In the genomic region with DNA sequence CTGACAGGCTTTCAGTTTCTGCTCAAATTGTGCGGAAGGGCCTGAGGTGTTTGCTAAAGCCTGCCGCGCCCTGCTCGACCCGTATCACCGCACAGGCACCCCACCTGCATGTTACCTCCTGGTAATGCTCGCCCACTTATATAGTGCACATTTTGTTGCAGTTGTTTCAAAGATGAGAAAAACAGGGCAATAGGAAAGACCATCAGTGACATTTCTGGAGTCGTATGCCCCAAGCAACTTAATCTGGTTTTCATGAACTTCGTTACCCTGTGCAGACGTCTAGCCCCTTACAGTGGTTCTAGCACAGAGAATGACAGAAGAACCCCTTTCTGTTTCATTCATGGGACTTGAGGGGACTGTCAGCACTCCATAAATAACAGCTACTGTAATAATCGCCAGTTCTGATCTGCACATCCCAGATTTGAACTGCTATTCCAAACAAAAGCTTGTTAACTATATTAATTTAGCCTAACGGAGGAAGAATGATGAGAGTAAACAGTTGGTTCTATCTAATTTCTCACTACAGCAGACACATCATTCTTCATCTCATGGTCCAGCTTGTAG, we compare ENCODE assay signal across 8 cellular contexts. TPM values are rescaled to one million over a fixed set of nuclear protein-coding genes. Genes with fewer than 3 reads are reported as not detected.
DNase-seq lines count a peak whose midpoint lies in the region; ATAC-seq and TF ChIP-seq lines count a peak whose summit lies in the region.

No MANE protein-coding gene starts in this region.

- CTCF ChIA-PET in CD8-positive, alpha-beta memory T cell (lab: Charles Lee), result interaction anchor here (1.2 to 2.1 kb wide), 2 partner anchors 21 to 344 kb away, joined by 4 to 6 read pairs; no protein-coding TSS in a partner anchor

- H3K4me3 Mint-ChIP-seq in CD8-positive, alpha-beta memory T cell, result peak overlapping the region; percentile 72 to 98 (median 81)

- peaks cover 36% of the 10 kb centered on the region for H3K4me1 ChIP-seq in CD8-positive, alpha-beta memory T cell (ENCODE audit: insufficient read depth, low read length)
- H3K4me1 ChIP-seq in muscle layer of duodenum (ENCODE audit: control insufficient read depth in 1 of 2, insufficient read depth in 2 of 2, low read length in 2 of 2), result peaks cover 13 to 14% of the 10 kb centered on the region in 2 donors

- no peaks in the 10 kb centered on the region for H3K9me3 Mint-ChIP-seq in CD8-positive, alpha-beta memory T cell

- no peaks in the 10 kb centered on the region for H3K9me3 ChIP-seq in CD8-positive, alpha-beta memory T cell (ENCODE audit: low read length)
- no peaks in the 10 kb centered on the region for H3K9me3 ChIP-seq in muscle layer of duodenum (ENCODE audit: control insufficient read depth in 1 of 2, low read length in 2 of 2)

- H3K27ac ChIP-seq in CD8-positive, alpha-beta memory T cell (ENCODE audit: low read depth, low read length), result peak overlapping the region; percentile 95
- H3K27ac ChIP-seq in muscle layer of duodenum (ENCODE audit: low read length), result peak overlapping the region; percentile 89

- peaks cover 39 to 57% (median 44%) of the 10 kb centered on the region in 3 donors for H3K4me1 Mint-ChIP-seq in CD8-positive, alpha-beta memory T cell

- peak overlapping the region; percentile 89 for H3K4me3 ChIP-seq in CD8-positive, alpha-beta memory T cell (ENCODE audit: low read length)
- H3K4me3 ChIP-seq in cardiac fibroblast (replicated peaks in 1 of 2; ENCODE audit: low read depth in 2 of 2, low read length in 2 of 2) (peak overlapping the region; percentile 58 to 70), muscle layer of duodenum (ENCODE audit: low read depth in 1 of 2, low read length in 2 of 2) (peak overlapping the region; percentile 72 to 78)

- ATAC-seq in GM21381 (IDR thresholded peaks at IDR 0.05; ENCODE audit: unreplicated experiment) (peak; percentile 24), HG03575 (IDR thresholded peaks at IDR 0.05; ENCODE audit: extremely low read depth, insufficient number of reproducible peaks, low FRiP score, unreplicated experiment) (peak; percentile 9)

- peaks cover 0 to 32% (median 5%) of the 10 kb centered on the region in 3 donors for H3K36me3 Mint-ChIP-seq in CD8-positive, alpha-beta memory T cell

- no peaks in the 10 kb centered on the region for H3K27me3 ChIP-seq in CD8-positive, alpha-beta memory T cell (ENCODE audit: insufficient read depth, low read length, poor library complexity, severe bottlenecking)
- no peaks in the 10 kb centered on the region for H3K27me3 ChIP-seq in muscle layer of duodenum (ENCODE audit: low read depth, low read length)

- no peaks in the 10 kb centered on the region for H3K36me3 ChIP-seq in CD8-positive, alpha-beta memory T cell (ENCODE audit: insufficient read depth, low read length)
- H3K36me3 ChIP-seq in muscle layer of duodenum (ENCODE audit: control insufficient read depth in 1 of 2, insufficient read depth in 2 of 2, low read length in 2 of 2), result peaks cover 11 to 14% of the 10 kb centered on the region in 2 donors

- no peak for TF ChIP-seq CTCF in cardiac fibroblast (IDR thresholded peaks at IDR 0.05; ENCODE audit: low read depth, low read length)

- no peaks in the 10 kb centered on the region for H3K27me3 Mint-ChIP-seq in CD8-positive, alpha-beta memory T cell

- H3K27ac Mint-ChIP-seq in CD8-positive, alpha-beta memory T cell, result peak overlapping the region; percentile 90 to 100 (median 94)

- DNase-seq in CD8-positive, alpha-beta memory T cell, result no peak
- no peak for DNase-seq in cardiac fibroblast (ENCODE audit: low read depth in 2 of 2)
- DNase-seq in AML-193 (lab: John Stamatoyannopoulos, UW), result no peak
- DNase-seq in pons (ENCODE audit: low spot score), result no peak
- DNase-seq in activated CD4-positive, alpha-beta T cell treated with anti-CD3 and anti-CD28 coated beads for 4 hours, result no peak

- POLR2A ChIA-PET in CD8-positive, alpha-beta memory T cell (lab: Charles Lee), result interaction anchor here (0.6 to 1.7 kb wide), 4 partner anchors 9 to 586 kb away, joined by 3 to 7 read pairs (median 6); no protein-coding TSS in a partner anchor

RNA-seq across cellular contexts. Expression of gene DCTD, which starts 0.9 kb away (rescaled TPM):
- total RNA-seq in CD8-positive, alpha-beta memory T cell, result 100 to 1,000 TPM; 145 to 150 TPM
- 105 TPM for polyA plus RNA-seq in CD8-positive, alpha-beta memory T cell
